Comparison of ENCODE assay signal across 9 cellular contexts in the genomic region with DNA sequence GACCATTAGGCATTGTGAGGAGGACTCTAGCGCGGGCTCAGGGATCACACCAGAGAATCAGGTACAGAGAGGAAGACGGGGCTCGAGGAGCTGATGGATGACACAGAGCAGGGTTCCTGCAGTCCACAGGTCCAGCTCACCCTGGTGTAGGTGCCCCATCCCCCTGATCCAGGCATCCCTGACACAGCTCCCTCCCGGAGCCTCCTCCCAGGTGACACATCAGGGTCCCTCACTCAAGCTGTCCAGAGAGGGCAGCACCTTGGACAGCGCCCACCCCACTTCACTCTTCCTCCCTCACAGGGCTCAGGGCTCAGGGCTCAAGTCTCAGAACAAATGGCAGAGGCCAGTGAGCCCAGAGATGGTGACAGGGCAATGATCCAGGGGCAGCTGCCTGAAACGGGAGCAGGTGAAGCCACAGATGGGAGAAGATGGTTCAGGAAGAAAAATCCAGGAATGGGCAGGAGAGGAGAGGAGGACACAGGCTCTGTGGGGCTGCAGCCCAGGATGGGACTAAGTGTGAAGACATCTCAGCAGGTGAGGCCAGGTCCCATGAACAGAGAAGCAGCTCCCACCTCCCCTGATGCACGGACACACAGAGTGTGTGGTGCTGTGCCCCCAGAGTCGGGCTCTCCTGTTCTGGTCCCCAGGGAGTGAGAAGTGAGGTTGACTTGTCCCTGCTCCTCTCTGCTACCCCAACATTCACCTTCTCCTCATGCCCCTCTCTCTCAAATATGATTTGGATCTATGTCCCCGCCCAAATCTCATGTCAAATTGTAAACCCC. TPM values are rescaled to one million over a fixed set of nuclear protein-coding genes. Genes with fewer than 3 reads are reported as not detected.
DNase-seq lines count a peak whose midpoint lies in the region; ATAC-seq and TF ChIP-seq lines count a peak whose summit lies in the region.
"Had no signal": no experiment of that assay in that cellular context is flagged by ENCODE, and none has a peak within 500 bp of the region (broad histone marks: within the 10 kb centered on the region; RNA-seq: fewer than 3 reads in every experiment).

No MANE protein-coding gene starts in this region.

- no peak overlapping the region for H3K4me3 ChIP-seq in BE2C (ENCODE audit: low read depth, low read length)

- peak; percentile 46 for DNase-seq in HK-2 (ENCODE audit: unreplicated experiment)
- DNase-seq in SW480 (ENCODE audit: low spot score): peak; percentile 26
- peak; percentile 14 for DNase-seq in effector CD4-positive, alpha-beta T cell
- peak; percentile 42 to 55 for DNase-seq in stimulated activated CD4-positive, alpha-beta T cell treated with anti-CD3 and anti-CD28 coated beads, Interleukin-2, amount 100 ng/mL, for 24 hours
- no peak for DNase-seq in NCI-H1105 treated with DMSO at 0.1 percent for 48 hours (lab: John Stamatoyannopoulos, UW)
- DNase-seq in BE2C: no peak
- DNase-seq: effector memory CD4-positive, alpha-beta T cell; T1000 had no signal

- H3K27me3 ChIP-seq in BE2C: peaks cover 30% of the 10 kb centered on the region

- no peak for TF ChIP-seq CTCF in BE2C (IDR thresholded peaks at IDR 0.05; ENCODE audit: low read depth, low read length)

- no peak for ATAC-seq in GM21390 (IDR thresholded peaks at IDR 0.05; ENCODE audit: unreplicated experiment)

- no peaks in the 10 kb centered on the region for H3K4me1 ChIP-seq in BE2C

- H3K36me3 ChIP-seq in BE2C: no peaks in the 10 kb centered on the region

- no peaks in the 10 kb centered on the region for H3K9me3 ChIP-seq in BE2C

RNA-seq across cellular contexts. Expression of a gene that starts 2.8 kb away (rescaled TPM):
- polyA plus RNA-seq in BE2C (2012; ENCODE audit: insufficient read depth, insufficient read length, low read depth): not detected

RNA-seq across cellular contexts. Expression of a gene that starts 17.5 kb away (rescaled TPM):
- polyA plus RNA-seq in BE2C (2012; ENCODE audit: insufficient read depth, insufficient read length, low read depth): not detected

RNA-seq across cellular contexts. Expression of a gene that starts 49.7 kb away (rescaled TPM):
- not detected for polyA plus RNA-seq in BE2C (2012; ENCODE audit: insufficient read depth, insufficient read length, low read depth)

Comparison
In these comparisons a context has a peak if more than half of its experiments do, and no peak if none do; other contexts are left out.
1. DNase-seq: peak in HK-2 (single experiment), SW480 (single experiment), effector CD4-positive, alpha-beta T cell (single experiment) and stimulated activated CD4-positive, alpha-beta T cell treated with anti-CD3 and anti-CD28 coated beads, Interleukin-2, amount 100 ng/mL, for 24 hours (2 of 2); none in NCI-H1105 treated with DMSO at 0.1 percent for 48 hours (single experiment) and BE2C (single experiment).